ENCODE assay signal across 30 cellular contexts in genomic region chr10:49767752-49768151, GRCh38. TPM values are rescaled to one million over a fixed set of nuclear protein-coding genes. Genes with fewer than 3 reads are reported as not detected.
"Had no signal": no experiment of that assay in that cellular context is flagged by ENCODE, and none has a peak within 500 bp of the region (broad histone marks: within the 10 kb centered on the region; RNA-seq: fewer than 3 reads in every experiment).

No MANE protein-coding gene starts in this region.

- H3K9me3 Mint-ChIP-seq: activated CD4-positive, alpha-beta T cell treated with anti-CD3 and anti-CD28 coated beads, Interleukin-2, amount 10 ng/mL, durations not matched to agents 24 days and 14 days; activated naive CD4-positive, alpha-beta T cell treated with anti-CD3 and anti-CD28 coated beads, Interleukin-2, amount 10 ng/mL, durations not matched to agents 7 days and 5 days; activated naive CD8-positive, alpha-beta T cell treated with anti-CD3 and anti-CD28 coated beads, Interleukin-2, amount 50 U/mL, for 24 hours had no signal

- H3K4me1 Mint-ChIP-seq: activated CD4-positive, alpha-beta T cell treated with anti-CD3 and anti-CD28 coated beads, Interleukin-2, amount 10 ng/mL, durations not matched to agents 24 days and 14 days had no signal

- H3K4me1 ChIP-seq: SJCRH30 had no signal

- H3K4me3 ChIP-seq: SJCRH30, SK-N-MC had no signal

- H3K9me3 ChIP-seq: SJCRH30 had no signal

- H3K36me3 ChIP-seq: SJCRH30, WERI-Rb-1 had no signal

- DNase-seq: activated CD4-positive, alpha-beta T cell treated with anti-CD3 and anti-CD28 coated beads, Interleukin-2, amount 10 ng/mL, durations not matched to agents 24 days and 14 days; activated CD4-positive, alpha-beta T cell treated with anti-CD3 and anti-CD28 coated beads, Interleukin-2, amount 50 U/mL, for 4 hours; activated CD8-positive, alpha-beta memory T cell treated with anti-CD3 and anti-CD28 coated beads, Interleukin-2, amount 50 U/mL, for 48 hours; activated effector memory CD4-positive, alpha-beta T cell treated with Interleukin-2 at 50 U/mL for 16 hours; activated naive CD4-positive, alpha-beta T cell treated with anti-CD3 and anti-CD28 coated beads, Interleukin-2, amount 10 ng/mL, durations not matched to agents 7 days and 5 days; activated naive CD8-positive, alpha-beta T cell treated with anti-CD3 and anti-CD28 coated beads, Interleukin-2, amount 50 U/mL, for 24 hours; activated T-cell treated with anti-CD3 and anti-CD28 coated beads, Interleukin-2, amount 50 U/mL, for 48 hours; anterior cingulate cortex; caudate nucleus; MM.1S; MV-4-11; NCI-H1092; NCI-H1436 treated with DMSO at 0.1 percent for 48 hours; NCI-H1694 treated with DMSO at 0.1 percent for 48 hours; NCI-H2029; NCI-H345; NCI-H524 treated with DMSO at 0.1 percent for 48 hours; NK-92 treated with Interleukin-12 subunit alpha and Interleukin-12 subunit beta, amount 100 ng/mL, for 24 hours; SHP77; SJCRH30; T1000; WERI-Rb-1 had no signal

- ATAC-seq: activated naive CD8-positive, alpha-beta T cell treated with anti-CD3 and anti-CD28 coated beads, Interleukin-2, amount 50 U/mL, for 24 hours; Panc1 had no signal

- H3K27ac ChIP-seq: KMS-11, SJCRH30, SK-N-MC, WERI-Rb-1 had no signal

- H3K27ac Mint-ChIP-seq: activated CD4-positive, alpha-beta T cell treated with anti-CD3 and anti-CD28 coated beads, Interleukin-2, amount 10 ng/mL, durations not matched to agents 24 days and 14 days; activated naive CD4-positive, alpha-beta T cell treated with anti-CD3 and anti-CD28 coated beads, Interleukin-2, amount 10 ng/mL, durations not matched to agents 7 days and 5 days; activated naive CD8-positive, alpha-beta T cell; activated naive CD8-positive, alpha-beta T cell treated with anti-CD3 and anti-CD28 coated beads, Interleukin-2, amount 50 U/mL, for 24 hours; brain had no signal

- H3K9ac ChIP-seq: KMS-11 had no signal

- H3K4me2 ChIP-seq: KMS-11 had no signal

- H3K4me3 Mint-ChIP-seq: activated CD4-positive, alpha-beta T cell treated with anti-CD3 and anti-CD28 coated beads, Interleukin-2, amount 10 ng/mL, durations not matched to agents 24 days and 14 days; activated naive CD4-positive, alpha-beta T cell treated with anti-CD3 and anti-CD28 coated beads, Interleukin-2, amount 10 ng/mL, durations not matched to agents 7 days and 5 days; activated naive CD8-positive, alpha-beta T cell; activated naive CD8-positive, alpha-beta T cell treated with anti-CD3 and anti-CD28 coated beads, Interleukin-2, amount 50 U/mL, for 24 hours; brain had no signal

- H3K27me3 ChIP-seq: SJCRH30 had no signal

- FAIRE-seq: bronchial epithelial cell had no signal

- H3K36me3 Mint-ChIP-seq: activated naive CD4-positive, alpha-beta T cell treated with anti-CD3 and anti-CD28 coated beads, Interleukin-2, amount 10 ng/mL, durations not matched to agents 7 days and 5 days; brain had no signal

RNA-seq across cellular contexts. Expression of gene OGDHL, which starts 5.6 kb away (rescaled TPM):
- total RNA-seq: bronchial epithelial cell; RPMI7951; T-helper 1 cell treated with Interleukin-12 subunit alpha and Interleukin-12 subunit beta and Interleukin-4 antibody, amounts not matched to agents 30 ng/mL and 1 ng/mL, for 36 hours had no signal
